Comparison of ENCODE assay signal across 22 cellular contexts in genomic region chr3:13144163-13145023, GRCh38.
DNase-seq lines count a peak whose midpoint lies in the region; ATAC-seq and TF ChIP-seq lines count a peak whose summit lies in the region.
"Had no signal": no experiment of that assay in that cellular context is flagged by ENCODE, and none has a peak within 500 bp of the region (broad histone marks: within the 10 kb centered on the region; RNA-seq: fewer than 3 reads in every experiment).

No MANE protein-coding gene starts in this region.

- H3K4me3 ChIP-seq in coronary artery, result no peak overlapping the region
- H3K4me3 ChIP-seq in gastrocnemius medialis, result no peak overlapping the region
- H3K4me3 ChIP-seq: adrenal gland, GM12878, lung, MG63, SK-N-MC, uterus had no signal

- in situ Hi-C loops in gastrocnemius medialis (cut with MboI; ENCODE audit: low sequenced_read_pairs in 4 of 4), result no loop called here

- no peaks in the 10 kb centered on the region for H3K27me3 ChIP-seq in gastrocnemius medialis
- H3K27me3 ChIP-seq: adrenal gland, MG63, uterus had no signal

- no peaks in the 10 kb centered on the region for H3K36me3 ChIP-seq in gastrocnemius medialis
- H3K36me3 ChIP-seq: adrenal gland, MG63, neutrophil, uterus had no signal

- no peaks in the 10 kb centered on the region for H3K4me1 ChIP-seq in gastrocnemius medialis
- H3K4me1 ChIP-seq: adrenal gland, uterus had no signal

- TF ChIP-seq POLR2A in gastrocnemius medialis (IDR thresholded peaks at IDR 0.05), result no peak

- TF ChIP-seq CTCF in coronary artery (IDR thresholded peaks at IDR 0.05) (no peak), gastrocnemius medialis (IDR thresholded peaks at IDR 0.05 in 4 of 5, conservative IDR thresholded peaks at IDR 0.05 in 1 of 5) (no peak)

- no peaks in the 10 kb centered on the region for H3K9me3 ChIP-seq in gastrocnemius medialis
- H3K9me3 ChIP-seq: adrenal gland, MG63, neutrophil, uterus had no signal

- H3K27ac ChIP-seq in coronary artery, result no peak overlapping the region
- H3K27ac ChIP-seq in gastrocnemius medialis, result peak overlapping the region in 2 of 4 donors; percentile 5 to 52
- H3K27ac ChIP-seq: adrenal gland, neutrophil, SK-N-MC, uterus had no signal

- DNase-seq in COLO829 (ENCODE audit: low spot score), result peak; percentile 23
- peak; percentile 47 for DNase-seq in coronary artery (ENCODE audit: low spot score)
- DNase-seq in mesenteric fat pad (ENCODE audit: low spot score), result peak; percentile 76
- peak; percentile 40 to 71 for DNase-seq in gastrocnemius medialis
- DNase-seq in D341Med (ENCODE audit: low spot score), result no peak
- DNase-seq in dermis blood vessel endothelial cell, result no peak
- DNase-seq in ureter (ENCODE audit: low spot score), result no peak
- DNase-seq: adrenal gland; CD8-positive, alpha-beta T cell; cortex of kidney; HCEC 1CT; MG63; NCI-H1417; NCI-H2081 treated with DMSO at 0.1 percent for 48 hours; NCI-H510A treated with DMSO at 0.1 percent for 48 hours; right cardiac atrium; stimulated activated CD4-positive, alpha-beta T cell treated with anti-CD3 and anti-CD28 coated beads, Interleukin-15, amount 100 ng/mL, for 24 hours had no signal

- ATAC-seq in gastrocnemius medialis, result peak; percentile 77 to 89
- ATAC-seq: CD8-positive, alpha-beta T cell; GM12878 had no signal

- intact Hi-C loops in gastrocnemius medialis (cut with DNase I; ENCODE audit: low total_unique reads), result no loop called here

Comparison
In these comparisons a context has a peak if more than half of its experiments do, and no peak if none do; other contexts are left out.
1. DNase-seq: peak in COLO829 (single experiment), coronary artery (single experiment), mesenteric fat pad (single experiment) and gastrocnemius medialis (2 of 2); none in D341Med (single experiment), dermis blood vessel endothelial cell (single experiment) and ureter (single experiment).